8 cellular contexts compared by ENCODE assay signal in the genomic region with DNA sequence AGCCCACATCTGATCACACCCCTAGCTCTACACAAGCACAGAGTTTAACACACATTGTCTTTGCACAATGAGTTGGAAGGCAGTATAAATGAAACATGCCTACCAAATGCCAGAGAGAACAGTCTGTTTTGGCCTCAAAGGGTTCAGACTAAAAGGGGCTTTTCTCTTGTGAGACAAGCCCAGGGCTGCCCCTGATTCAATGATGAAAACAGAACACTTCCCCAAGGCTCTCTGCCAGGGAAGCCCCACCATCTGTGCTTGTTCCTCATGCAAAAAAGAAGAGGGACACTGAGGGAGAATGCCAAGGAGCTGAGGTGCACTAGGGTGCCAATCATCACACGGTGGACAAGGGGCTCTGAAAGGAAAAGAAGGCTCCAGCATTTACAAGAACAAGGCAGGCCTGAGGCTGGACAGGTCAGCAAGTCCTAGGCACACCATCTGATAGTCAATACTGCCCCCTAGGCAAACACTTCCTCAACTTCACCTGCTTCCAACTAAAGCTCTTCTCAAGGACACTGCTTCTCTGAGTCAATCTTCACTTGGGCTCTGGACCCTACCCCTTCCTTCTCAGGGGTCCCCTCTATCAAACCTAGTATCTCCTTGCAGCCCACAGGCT. TPM values are rescaled to one million over a fixed set of nuclear protein-coding genes. Genes with fewer than 3 reads are reported as not detected.
DNase-seq lines count a peak whose midpoint lies in the region; ATAC-seq, FAIRE-seq and TF ChIP-seq lines count a peak whose summit lies in the region.

No MANE protein-coding gene starts in this region.

- ATAC-seq in SK-N-SH treated with all-trans-retinoic acid at 6 μM for 48 hours (peak; percentile 75), GM18858 (IDR thresholded peaks at IDR 0.05; ENCODE audit: unreplicated experiment) (no peak), gastroesophageal sphincter (no peak)

- DNase-seq in COLO668 (lab: John Stamatoyannopoulos, UW; ENCODE audit: unreplicated experiment) (peak; percentile 29), HTR-8/SVneo (ENCODE audit: insufficient read length, low spot score) (peak; percentile 29), iris pigment epithelial cell (ENCODE audit: low read depth) (peak; percentile 36), NCI-H2081 treated with DMSO at 0.1 percent for 48 hours (lab: John Stamatoyannopoulos, UW) (no peak), NCI-H1436 (lab: John Stamatoyannopoulos, UW) (no peak)

- no peaks in the 10 kb centered on the region for H3K4me1 ChIP-seq in gastroesophageal sphincter

- no peak overlapping the region for H3K4me3 ChIP-seq in gastroesophageal sphincter

- peaks cover 0 to 97% of the 10 kb centered on the region in 2 donors for H3K36me3 ChIP-seq in gastroesophageal sphincter

- TF ChIP-seq EP300 in gastroesophageal sphincter (IDR thresholded peaks at IDR 0.05) = no peak

- FAIRE-seq in HTR-8/SVneo (lab: Jason Lieb, UNC) = no peak

- no peak for TF ChIP-seq POLR2A in gastroesophageal sphincter (IDR thresholded peaks at IDR 0.05)

- H3K9me3 ChIP-seq in gastroesophageal sphincter = no peaks in the 10 kb centered on the region

- no peak for TF ChIP-seq CTCF in gastroesophageal sphincter (IDR thresholded peaks at IDR 0.05)

- no CpG with 5 or more reads among the region's 1 CpG for WGBS in gastroesophageal sphincter (ENCODE audit: low coverage in 1 of 2), 2 donors

- H3K27me3 ChIP-seq in gastroesophageal sphincter = no peaks in the 10 kb centered on the region

- no peak overlapping the region for H3K27ac ChIP-seq in gastroesophageal sphincter

TF ChIP-seq in SK-N-SH treated with all-trans-retinoic acid at 6 μM for 48 hours, 23 proteins besides CTCF, POLR2A, EP300 and RAD21:
- no peak for TF ChIP-seq ZNF70 (CRISPR knock-in tag; IDR thresholded peaks at IDR 0.05)
- no peak for TF ChIP-seq POU6F1 (CRISPR knock-in tag; IDR thresholded peaks at IDR 0.05; ENCODE audit: borderline replicate concordance, low read depth)

RNA-seq across cellular contexts. Expression of gene SLC4A11, which starts 37.5 kb away (rescaled TPM):
- 1 to 10 TPM in 1 of 4 donors, under 1 TPM in 2, not detected in 1; 0.31 to 3.3 (median 0.62) TPM for total RNA-seq in gastroesophageal sphincter

Comparison
In these comparisons a context has a peak if more than half of its experiments do, and no peak if none do; other contexts are left out.
1. DNase-seq: peak in COLO668 (single experiment), HTR-8/SVneo (single experiment) and iris pigment epithelial cell (single experiment); none in NCI-H2081 treated with DMSO at 0.1 percent for 48 hours (single experiment) and NCI-H1436 (single experiment).